18 cellular contexts compared by ENCODE assay signal in the genomic region with DNA sequence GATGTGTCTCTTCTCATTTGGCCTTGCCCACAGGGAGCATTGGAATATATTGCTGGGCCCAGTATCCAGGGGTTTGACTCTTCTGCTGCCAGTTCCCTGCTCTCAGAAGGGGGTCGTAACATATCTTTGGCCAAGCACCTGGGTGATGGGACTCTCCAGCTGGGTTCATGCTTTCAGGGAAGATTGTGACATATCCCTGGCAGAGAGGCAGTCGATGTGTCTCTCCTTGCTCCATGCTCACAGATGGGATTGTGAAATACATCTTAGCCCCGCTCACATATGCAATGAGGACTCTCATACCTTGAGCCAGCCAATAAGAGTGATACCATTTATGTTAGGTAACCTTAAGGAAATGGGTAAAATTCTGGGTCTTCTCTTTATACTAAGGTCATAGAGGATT. TPM values are rescaled to one million over a fixed set of nuclear protein-coding genes. Genes with fewer than 3 reads are reported as not detected.
A peak's percentile ranks its signal among the peaks of the same experiment; 100 is the strongest.
DNase-seq lines count a peak whose midpoint lies in the region; ATAC-seq, FAIRE-seq and TF ChIP-seq lines count a peak whose summit lies in the region.
"Had no signal": no experiment of that assay in that cellular context is flagged by ENCODE, and none has a peak within 500 bp of the region (broad histone marks: within the 10 kb centered on the region; RNA-seq: fewer than 3 reads in every experiment).

No MANE protein-coding gene starts in this region.

- H4K20me1 ChIP-seq in HepG2 (ENCODE audit: insufficient read depth, low read length): no peaks in the 10 kb centered on the region
- H4K20me1 ChIP-seq: BLaER1 treated with 17β-estradiol and CSF1 and Interleukin-3, amounts not matched to agents 10 nM and 100 nM had no signal

- H3K36me3 Mint-ChIP-seq in T-helper 17 cell (ENCODE audit: low read depth): no peaks in the 10 kb centered on the region
- H3K36me3 Mint-ChIP-seq: CD8-positive, alpha-beta T cell had no signal

- no peaks in the 10 kb centered on the region for H3K27me3 ChIP-seq in HepG2 (ENCODE audit: control insufficient read depth in 1 of 2, insufficient read depth in 2 of 2, low read length in 2 of 2)
- no peaks in the 10 kb centered on the region for H3K27me3 ChIP-seq in right lobe of liver
- H3K27me3 ChIP-seq in dorsolateral prefrontal cortex: no peaks in the 10 kb centered on the region
- H3K27me3 ChIP-seq: BLaER1 treated with 17β-estradiol and CSF1 and Interleukin-3, amounts not matched to agents 10 nM and 100 nM had no signal

- no peak overlapping the region for H3K27ac Mint-ChIP-seq in T-helper 17 cell
- H3K27ac Mint-ChIP-seq: B cell; CD8-positive, alpha-beta T cell; H9 had no signal

- TF ChIP-seq RAD21 in HepG2 (CRISPR knock-in tag; IDR thresholded peaks at IDR 0.05): no peak

- FAIRE-seq in HepG2 (lab: Jason Lieb, UNC): no peak
- FAIRE-seq: H1, HTR-8/SVneo had no signal

- ATAC-seq in HepG2 (no peak), right lobe of liver (no peak), T-helper 17 cell (no peak)
- ATAC-seq: CD8-positive, alpha-beta T cell had no signal

- H2AFZ ChIP-seq in HepG2 (ENCODE audit: low read length): no peak overlapping the region

- H3K36me3 ChIP-seq in HepG2 (replicated peaks in 1 of 2; ENCODE audit: control insufficient read depth in 1 of 2, insufficient read depth in 2 of 2, low read length in 2 of 2) (no peaks in the 10 kb centered on the region), right lobe of liver (no peaks in the 10 kb centered on the region)
- H3K36me3 ChIP-seq: BLaER1 treated with 17β-estradiol and CSF1 and Interleukin-3, amounts not matched to agents 10 nM and 100 nM had no signal

- H3K4me1 ChIP-seq in HepG2 (ENCODE audit: insufficient read depth, low read length) (no peaks in the 10 kb centered on the region), right lobe of liver (peaks cover 0 to 5% (median 0%) of the 10 kb centered on the region in 4 donors)
- H3K4me1 ChIP-seq: BLaER1 treated with 17β-estradiol and CSF1 and Interleukin-3, amounts not matched to agents 10 nM and 100 nM had no signal

- H3K79me2 ChIP-seq in HepG2 (ENCODE audit: insufficient read depth, low read length): no peaks in the 10 kb centered on the region

- intact Hi-C loops in HepG2 (cut with micrococcal nuclease; ENCODE audit: unreplicated experiment) (no loop called here), right lobe of liver (cut with DNase I) (no loop called here), dorsolateral prefrontal cortex (cut with DNase I) (no loop called here)

- H3K27me3 Mint-ChIP-seq in T-helper 17 cell: no peaks in the 10 kb centered on the region
- H3K27me3 Mint-ChIP-seq: B cell had no signal

- 0% methylated on average over 1 of the region's 3 CpGs for WGBS in HepG2 (ENCODE audit: low lambda C conversion rate)
- 53% methylated on average over 3 of the region's 3 CpGs for WGBS in right lobe of liver (ENCODE audit: insufficient coverage, low coverage, low lambda C conversion rate, missing lambda C conversion rate)

- H3K4me3 ChIP-seq in HepG2 (replicated peaks in 1 of 3; ENCODE audit: insufficient read depth in 1 of 3, low read depth in 2 of 3, low read length in 3 of 3): no peak overlapping the region
- no peak overlapping the region for H3K4me3 ChIP-seq in right lobe of liver
- H3K4me3 ChIP-seq in cardiac fibroblast (replicated peaks in 1 of 2; ENCODE audit: low read depth in 2 of 2, low read length in 2 of 2): no peak overlapping the region
- H3K4me3 ChIP-seq in fibroblast of pulmonary artery (replicated peaks; ENCODE audit: low read depth, low read length): no peak overlapping the region
- H3K4me3 ChIP-seq in dorsolateral prefrontal cortex: no peak overlapping the region
- H3K4me3 ChIP-seq: BLaER1 treated with 17β-estradiol and CSF1 and Interleukin-3, amounts not matched to agents 10 nM and 100 nM had no signal

- TF ChIP-seq EP300 in HepG2 (IDR thresholded peaks at IDR 0.05; ENCODE audit: low read depth in 2 of 2, low read length in 2 of 2): no peak
- no peak for TF ChIP-seq EP300 in HepG2 (CRISPR knock-in tag; IDR thresholded peaks at IDR 0.05; ENCODE audit: borderline replicate concordance)

- in situ Hi-C loops in HepG2 (cut with HindIII; ENCODE audit: extremely low pct_ligation_motif_present, low pct_unique_long_range_greater_than_20kb): loop anchor here (25.0 kb wide), 1 partner anchor 415 kb away; no protein-coding TSS in a partner anchor

- no peak overlapping the region for H3K4me2 ChIP-seq in HepG2 (ENCODE audit: low read depth, low read length)
- H3K4me2 ChIP-seq: BLaER1 treated with 17β-estradiol and CSF1 and Interleukin-3, amounts not matched to agents 10 nM and 100 nM had no signal

- H3K27ac ChIP-seq in HepG2 (ENCODE audit: extremely low read length, insufficient read depth, low read length) (no peak overlapping the region), right lobe of liver (no peak overlapping the region), dorsolateral prefrontal cortex (no peak overlapping the region)
- H3K27ac ChIP-seq: BLaER1 treated with 17β-estradiol and CSF1 and Interleukin-3, amounts not matched to agents 10 nM and 100 nM; HL-60 had no signal

- H3K9ac ChIP-seq in HepG2 (ENCODE audit: insufficient read depth, low read depth, low read length): no peak overlapping the region
- H3K9ac ChIP-seq: BLaER1 treated with 17β-estradiol and CSF1 and Interleukin-3, amounts not matched to agents 10 nM and 100 nM had no signal

- H3K9me3 ChIP-seq in HepG2 (ENCODE audit: low read length) (peaks cover 15% of the 10 kb centered on the region; the same call in 1 of the 2 replicates), right lobe of liver (no peaks in the 10 kb centered on the region), T-helper 17 cell (ENCODE audit: control insufficient read depth, low read length, poor library complexity, severe bottlenecking) (no peaks in the 10 kb centered on the region)

- BruUV-seq in HepG2 (replicated peaks; lab: Mats Ljungman, UMichigan): no TSS peak

- DNase-seq in HepG2 (ENCODE audit: low spot score) (no peak), right lobe of liver (no peak), cardiac fibroblast (ENCODE audit: low read depth in 2 of 2) (peak; percentile 24 to 58), fibroblast of pulmonary artery (ENCODE audit: low read depth) (peak; percentile 23), HPDE6-E6E7 (ENCODE audit: extremely low spot score) (no peak), T-helper 17 cell (no peak), dorsolateral prefrontal cortex (no peak)
- DNase-seq: 8988T; Calu3; CD8-positive, alpha-beta T cell; DMS79 treated with DMSO at 0.1 percent for 48 hours; GF-D8; H9 had no signal

- no peak for TF ChIP-seq POLR2A in HepG2 (IDR thresholded peaks at IDR 0.05; ENCODE audit: insufficient read depth in 1 of 2, low read depth in 2 of 2, low read length in 2 of 2)
- no peak for TF ChIP-seq POLR2A in right lobe of liver (IDR thresholded peaks at IDR 0.05)

- CTCF ChIA-PET in HepG2 (lab: Yijun Ruan, JAX; ENCODE audit: low intra/inter-chr PET ratio, low total read pairs): no interaction called here

- POLR2A ChIA-PET in HepG2 (lab: Yijun Ruan, JAX): no interaction called here

- no peak overlapping the region for H3K4me3 Mint-ChIP-seq in T-helper 17 cell
- H3K4me3 Mint-ChIP-seq: B cell; CD8-positive, alpha-beta T cell; H9 had no signal

- TF ChIP-seq CTCF in HepG2 (CRISPR knock-in tag; IDR thresholded peaks at IDR 0.05) (no peak), right lobe of liver (IDR thresholded peaks at IDR 0.05) (no peak), cardiac fibroblast (IDR thresholded peaks at IDR 0.05; ENCODE audit: low read depth, low read length) (no peak), fibroblast of pulmonary artery (IDR thresholded peaks at IDR 0.05; ENCODE audit: low read length, missing control alignments) (no peak), dorsolateral prefrontal cortex (IDR thresholded peaks at IDR 0.05 in 54 of 56, conservative IDR thresholded peaks at IDR 0.05 in 2 of 56; ENCODE audit: low read depth in 1 of 56, partially characterized antibody in 56 of 56) (no peak)

- no peaks in the 10 kb centered on the region for H3K4me1 Mint-ChIP-seq in T-helper 17 cell
- H3K4me1 Mint-ChIP-seq: B cell, H9 had no signal

TF ChIP-seq in HepG2, 621 proteins besides CTCF, POLR2A, EP300 and RAD21:
- TF ChIP-seq ZNF563 (CRISPR knock-in tag; IDR thresholded peaks at IDR 0.05): no peak
- no peak for TF ChIP-seq PAWR (CRISPR knock-in tag; IDR thresholded peaks at IDR 0.05; ENCODE audit: borderline replicate concordance)
- no peak for TF ChIP-seq ZNF354B (CRISPR knock-in tag; IDR thresholded peaks at IDR 0.05)
- peak; percentile 35; the same call in 1 of the 2 replicates for TF ChIP-seq CEBPB (IDR thresholded peaks at IDR 0.05; ENCODE audit: borderline replicate concordance, low read depth, low read length)

RNA-seq across cellular contexts. Expression of a gene that starts 39.2 kb away (rescaled TPM):
- total RNA-seq in HepG2 (2016; rRNA removed; fragmentation: Illumina TruSeq; extraction: Trizol) (12.4 and 14.5 TPM in 2 replicates), right lobe of liver (10 to 100 TPM in 5 of 6 experiments, 1 to 10 TPM in 1; 5.5 to 16.2 (median 12.9) TPM), T-helper 17 cell (1 to 10 TPM; 8.3 to 9.0 TPM), dorsolateral prefrontal cortex (10 to 100 TPM; 31.2 to 76.7 (median 49.4) TPM)
- 10.0 and 10.9 TPM in 2 replicates for total RNA-seq in HepG2 (2016; cell fraction: cytosol; rRNA removed; fragmentation: Illumina TruSeq; extraction: Trizol; ENCODE audit: low read depth)
- 12.2 and 13.4 TPM in 2 replicates for total RNA-seq in HepG2 (2016; cell fraction: insoluble cytoplasmic fraction; rRNA removed; fragmentation: Illumina TruSeq; extraction: Trizol)
- 6.7 and 8.9 TPM in 2 replicates for total RNA-seq in HepG2 (2016; cell fraction: membrane; rRNA removed; fragmentation: Illumina TruSeq; extraction: Trizol)
- total RNA-seq in HepG2 (2016; cell fraction: nucleus; rRNA removed; fragmentation: Illumina TruSeq; extraction: Trizol): 32.2 and 32.8 TPM in 2 replicates
- 1.4 and 2.1 TPM in 2 replicates for polyA plus RNA-seq in HepG2 (2011; rRNA removed)
- polyA plus RNA-seq in HepG2 (2011; cell fraction: cytosol; rRNA removed): 0.59 and 0.83 TPM in 2 replicates
- polyA plus RNA-seq in HepG2 (2011; cell fraction: nucleus; rRNA removed): 2.2 and 2.9 TPM in 2 replicates
- polyA plus RNA-seq in HepG2 (2012): 3.1 and 4.0 TPM in 2 replicates
- 0.46 and 0.53 TPM in 2 replicates for polyA plus RNA-seq in HepG2 (2016; cell fraction: cytosol; fragmentation: Illumina TruSeq; extraction: Trizol; ENCODE audit: low read depth)
- 9.1 and 9.9 TPM in 2 replicates for polyA plus RNA-seq in HepG2 (2016; cell fraction: insoluble cytoplasmic fraction; fragmentation: Illumina TruSeq; extraction: Trizol; ENCODE audit: low read depth)
- polyA plus RNA-seq in HepG2 (2016; cell fraction: membrane; fragmentation: Illumina TruSeq; extraction: Trizol; ENCODE audit: low read depth): 1.3 and 1.4 TPM in 2 replicates
- polyA plus RNA-seq in HepG2 (2016; cell fraction: nucleus; fragmentation: Illumina TruSeq; extraction: Trizol; ENCODE audit: insufficient read depth, low read depth): 22.6 and 23.2 TPM in 2 replicates
- polyA minus RNA-seq in HepG2 (2011; rRNA and poly(A)+ RNA removed; ENCODE audit: low replicate concordance): 2.0 and 6.6 TPM in 2 replicates
- polyA minus RNA-seq in HepG2 (2011; cell fraction: cytosol; rRNA and poly(A)+ RNA removed): 2.3 and 4.3 TPM in 2 replicates
- 17.5 and 23.4 TPM in 2 replicates for polyA minus RNA-seq in HepG2 (2011; cell fraction: nucleus; rRNA and poly(A)+ RNA removed)
- polyA plus RNA-seq: H1 had no signal

Comparison
In these comparisons a context has a peak if more than half of its experiments do, and no peak if none do; other contexts are left out.
1. DNase-seq: peak in cardiac fibroblast (2 of 2) and fibroblast of pulmonary artery (single experiment); none in HepG2 (single experiment), right lobe of liver (0 of 3), HPDE6-E6E7 (single experiment), T-helper 17 cell (0 of 3) and dorsolateral prefrontal cortex (0 of 10).